16 cellular contexts compared by ENCODE assay signal in genomic region chr17:64599827-64600226, GRCh38.
DNase-seq lines count a peak whose midpoint lies in the region; ATAC-seq lines count a peak whose summit lies in the region.
"Had no signal": no experiment of that assay in that cellular context is flagged by ENCODE, and none has a peak within 500 bp of the region (broad histone marks: within the 10 kb centered on the region; RNA-seq: fewer than 3 reads in every experiment).

No MANE protein-coding gene starts in this region.

- H3K4me1 Mint-ChIP-seq in CD8-positive, alpha-beta memory T cell, result peaks cover 34 to 55% (median 48%) of the 10 kb centered on the region in 3 donors
- H3K4me1 Mint-ChIP-seq in T-helper 17 cell (peaks cover 30% of the 10 kb centered on the region), naive B cell (peaks cover 18 to 27% (median 22%) of the 10 kb centered on the region in 3 donors)

- peaks cover 19 to 55% (median 35%) of the 10 kb centered on the region in 11 experiments for H3K36me3 ChIP-seq in BLaER1 treated with 17β-estradiol and CSF1 and Interleukin-3, amounts not matched to agents 10 nM and 100 nM
- no peaks in the 10 kb centered on the region for H3K36me3 ChIP-seq in CD8-positive, alpha-beta memory T cell (ENCODE audit: insufficient read depth, low read length)
- H3K36me3 ChIP-seq: WERI-Rb-1 had no signal

- no peaks in the 10 kb centered on the region for H3K27me3 ChIP-seq in BLaER1 treated with 17β-estradiol and CSF1 and Interleukin-3, amounts not matched to agents 10 nM and 100 nM
- H3K27me3 ChIP-seq in CD8-positive, alpha-beta memory T cell (ENCODE audit: insufficient read depth, low read length, poor library complexity, severe bottlenecking), result no peaks in the 10 kb centered on the region
- H3K27me3 ChIP-seq: ascending aorta, BE2C had no signal

- H3K36me3 Mint-ChIP-seq in CD8-positive, alpha-beta memory T cell, result peaks cover 5 to 28% (median 7%) of the 10 kb centered on the region in 3 donors
- H3K36me3 Mint-ChIP-seq in T-helper 17 cell (ENCODE audit: low read depth) (peaks cover 2% of the 10 kb centered on the region), naive B cell (peaks cover 7 to 10% of the 10 kb centered on the region in 2 donors)

- no peak overlapping the region for H3K4me3 ChIP-seq in BLaER1 treated with 17β-estradiol and CSF1 and Interleukin-3, amounts not matched to agents 10 nM and 100 nM
- no peak overlapping the region for H3K4me3 ChIP-seq in CD8-positive, alpha-beta memory T cell (ENCODE audit: low read length)
- H3K4me3 ChIP-seq: ascending aorta, coronary artery, GM23248, lung had no signal

- no peak overlapping the region; a peak in 1 of 22 replicates for H3K27ac ChIP-seq in BLaER1 treated with 17β-estradiol and CSF1 and Interleukin-3, amounts not matched to agents 10 nM and 100 nM
- H3K27ac ChIP-seq in CD8-positive, alpha-beta memory T cell (ENCODE audit: low read depth, low read length), result no peak overlapping the region
- H3K27ac ChIP-seq in caudate nucleus (ENCODE audit: low read depth, low read length), result no peak overlapping the region
- H3K27ac ChIP-seq: ascending aorta, coronary artery, GM23248, WERI-Rb-1 had no signal

- H3K4me2 ChIP-seq in BLaER1 treated with 17β-estradiol and CSF1 and Interleukin-3, amounts not matched to agents 10 nM and 100 nM, result peak overlapping the region; percentile 4 to 49 (median 35); a peak in 19 of 22 replicates

- POLR2A ChIA-PET in CD8-positive, alpha-beta memory T cell (lab: Charles Lee), result interaction anchor here (1.4 kb wide), 1 partner anchor 95 kb away, joined by 3 read pairs; no protein-coding TSS in a partner anchor

- CTCF ChIA-PET in CD8-positive, alpha-beta memory T cell (lab: Charles Lee), result interaction anchor here (1.0 to 2.0 kb wide), 4 partner anchors 49 to 180 kb away, joined by 3 to 7 read pairs (median 4); no protein-coding TSS in a partner anchor

- H3K4me3 Mint-ChIP-seq in CD8-positive, alpha-beta memory T cell, result peak overlapping the region in 5 of 7 donors; percentile 70 to 85 (median 75)
- H3K4me3 Mint-ChIP-seq in T-helper 17 cell (peak overlapping the region; percentile 79), naive B cell (peak overlapping the region in 3 of 8 donors; percentile 31 to 72 (median 57))

- no peaks in the 10 kb centered on the region for H3K9me3 Mint-ChIP-seq in CD8-positive, alpha-beta memory T cell
- no peaks in the 10 kb centered on the region for H3K9me3 Mint-ChIP-seq in naive B cell

- ATAC-seq in T-helper 17 cell, result peak; percentile 10
- ATAC-seq in naive B cell (ENCODE audit: low read depth in 2 of 2), result no peak

- no peak for DNase-seq in CD8-positive, alpha-beta memory T cell
- DNase-seq in T-helper 17 cell (no peak), naive B cell (no peak), caudate nucleus (lab: John Stamatoyannopoulos, UW) (no peak), NCI-H226 (no peak)
- DNase-seq in stimulated activated naive CD4-positive, alpha-beta T cell (lab: John Stamatoyannopoulos, UW), result no peak
- DNase-seq: BE2C, DMS79 treated with DMSO at 0.1 percent for 48 hours, glutamatergic neuron, GM23248, NCI-H2029 treated with DMSO at 0.1 percent for 48 hours, WERI-Rb-1 had no signal

- H4K20me1 ChIP-seq in BLaER1 treated with 17β-estradiol and CSF1 and Interleukin-3, amounts not matched to agents 10 nM and 100 nM, result peaks cover 19 to 90% (median 54%) of the 10 kb centered on the region in 11 experiments; a peak in 20 of 22 replicates

- H3K27ac Mint-ChIP-seq in CD8-positive, alpha-beta memory T cell, result peak overlapping the region; percentile 22 to 95 (median 88)
- H3K27ac Mint-ChIP-seq in T-helper 17 cell, result peak overlapping the region; percentile 81
- H3K27ac Mint-ChIP-seq in naive B cell, result peak overlapping the region in 4 of 6 donors; percentile 54 to 87 (median 82)

- no peak overlapping the region for H3K9ac ChIP-seq in BLaER1 treated with 17β-estradiol and CSF1 and Interleukin-3, amounts not matched to agents 10 nM and 100 nM
- H3K9ac ChIP-seq: GM23248 had no signal

- H3K4me1 ChIP-seq in BLaER1 treated with 17β-estradiol and CSF1 and Interleukin-3, amounts not matched to agents 10 nM and 100 nM, result peaks cover 10 to 38% (median 16%) of the 10 kb centered on the region in 10 experiments
- peaks cover 15% of the 10 kb centered on the region for H3K4me1 ChIP-seq in CD8-positive, alpha-beta memory T cell (ENCODE audit: insufficient read depth, low read length)
- H3K4me1 ChIP-seq: ascending aorta, BE2C had no signal

- no peaks in the 10 kb centered on the region for H3K27me3 Mint-ChIP-seq in CD8-positive, alpha-beta memory T cell
- H3K27me3 Mint-ChIP-seq in T-helper 17 cell, result no peaks in the 10 kb centered on the region
- no peaks in the 10 kb centered on the region for H3K27me3 Mint-ChIP-seq in naive B cell

- H3K9me3 ChIP-seq in BLaER1 treated with 17β-estradiol and CSF1 and Interleukin-3, amounts not matched to agents 10 nM and 100 nM (replicated peaks in 1 of 11), result no peaks in the 10 kb centered on the region
- H3K9me3 ChIP-seq in CD8-positive, alpha-beta memory T cell (ENCODE audit: low read length), result no peaks in the 10 kb centered on the region
- no peaks in the 10 kb centered on the region for H3K9me3 ChIP-seq in T-helper 17 cell (ENCODE audit: control insufficient read depth, low read length, poor library complexity, severe bottlenecking)
- H3K9me3 ChIP-seq: ascending aorta, BE2C had no signal
